Comparison of ENCODE assay signal across 10 cellular contexts in genomic region chr18:61901334-61901986, GRCh38. TPM values are rescaled to one million over a fixed set of nuclear protein-coding genes. Genes with fewer than 3 reads are reported as not detected.
DNase-seq lines count a peak whose midpoint lies in the region; ATAC-seq, FAIRE-seq and TF ChIP-seq lines count a peak whose summit lies in the region.
"Had no signal": no experiment of that assay in that cellular context is flagged by ENCODE, and none has a peak within 500 bp of the region (broad histone marks: within the 10 kb centered on the region; RNA-seq: fewer than 3 reads in every experiment).

No MANE protein-coding gene starts in this region.

- no peak overlapping the region for H3K27ac Mint-ChIP-seq in activated naive CD4-positive, alpha-beta T cell treated with anti-CD3 and anti-CD28 coated beads, Interleukin-2, amount 50 U/mL, for 72 hours

- TF ChIP-seq CTCF in heart right ventricle (IDR thresholded peaks at IDR 0.05), result peak; percentile 79 to 96 (median 92)
- peak; percentile 37 to 88 (median 82) for TF ChIP-seq CTCF in sigmoid colon (IDR thresholded peaks at IDR 0.05)

- 26 to 35% methylated on average over 5 of the region's 5 CpGs for WGBS in heart right ventricle, 2 donors
- WGBS in sigmoid colon, 2 donors, result 23 to 28% methylated on average over 5 of the region's 5 CpGs

- DNase-seq in NCI-H2081 (lab: John Stamatoyannopoulos, UW) (peak; percentile 24 to 29), NCI-H2081 treated with DMSO at 0.1 percent for 48 hours (lab: John Stamatoyannopoulos, UW) (no peak), HuH-7.5 (ENCODE audit: low spot score) (peak; percentile 37), RCC 7860 (ENCODE audit: low spot score) (peak; percentile 45), heart right ventricle (no peak), sigmoid colon (no peak)
- peak in 1 of 2 donors; percentile 23 for DNase-seq in activated naive CD4-positive, alpha-beta T cell treated with anti-CD3 and anti-CD28 coated beads, Interleukin-2, amount 50 U/mL, for 72 hours (ENCODE audit: low spot score in 2 of 2)

- ATAC-seq in GM21825 (IDR thresholded peaks at IDR 0.05; ENCODE audit: unreplicated experiment), result peak; percentile 96
- peak; percentile 82 to 84 for ATAC-seq in activated naive CD4-positive, alpha-beta T cell treated with anti-CD3 and anti-CD28 coated beads, Interleukin-2, amount 50 U/mL, for 72 hours
- peak; percentile 50 to 79 (median 71) for ATAC-seq in heart right ventricle

- H3K9me3 ChIP-seq in heart right ventricle, result no peaks in the 10 kb centered on the region
- no peaks in the 10 kb centered on the region for H3K9me3 ChIP-seq in sigmoid colon
- H3K9me3 ChIP-seq: BLaER1 treated with 17β-estradiol and CSF1 and Interleukin-3, amounts not matched to agents 10 nM and 100 nM had no signal

- FAIRE-seq in RCC 7860 (lab: Jason Lieb, UNC), result no peak
- FAIRE-seq: colon had no signal

- intact Hi-C loops in heart right ventricle (cut with DNase I), result loop anchor here in 7 of 10 donors (2.0 to 10.0 kb wide), 12 partner anchors 123 to 579 kb away; no protein-coding TSS in a partner anchor
- intact Hi-C loops in sigmoid colon (cut with DNase I), result no loop called here

- H3K4me1 ChIP-seq in heart right ventricle (peaks cover 0 to 6% (median under 1%) of the 10 kb centered on the region in 9 donors), sigmoid colon (peaks cover 0 to 9% (median 8%) of the 10 kb centered on the region in 4 donors)
- H3K4me1 ChIP-seq: BLaER1 treated with 17β-estradiol and CSF1 and Interleukin-3, amounts not matched to agents 10 nM and 100 nM had no signal

- TF ChIP-seq EP300 in sigmoid colon (IDR thresholded peaks at IDR 0.05), result no peak

- H3K36me3 ChIP-seq in heart right ventricle, result no peaks in the 10 kb centered on the region
- no peaks in the 10 kb centered on the region for H3K36me3 ChIP-seq in sigmoid colon
- H3K36me3 ChIP-seq: BLaER1 treated with 17β-estradiol and CSF1 and Interleukin-3, amounts not matched to agents 10 nM and 100 nM had no signal

- H3K9me3 Mint-ChIP-seq in activated naive CD4-positive, alpha-beta T cell treated with anti-CD3 and anti-CD28 coated beads, Interleukin-2, amount 50 U/mL, for 72 hours, result no peaks in the 10 kb centered on the region

- no peaks in the 10 kb centered on the region for H3K36me3 Mint-ChIP-seq in activated naive CD4-positive, alpha-beta T cell treated with anti-CD3 and anti-CD28 coated beads, Interleukin-2, amount 50 U/mL, for 72 hours

- no peak overlapping the region for H3K27ac ChIP-seq in heart right ventricle
- no peak overlapping the region for H3K27ac ChIP-seq in sigmoid colon
- H3K27ac ChIP-seq: BLaER1 treated with 17β-estradiol and CSF1 and Interleukin-3, amounts not matched to agents 10 nM and 100 nM had no signal

- H3K27me3 ChIP-seq in heart right ventricle (peaks cover 0 to 15% (median 0%) of the 10 kb centered on the region in 7 donors), sigmoid colon (no peaks in the 10 kb centered on the region)

- no peak for TF ChIP-seq POLR2A in sigmoid colon (IDR thresholded peaks at IDR 0.05)

- H3K4me3 ChIP-seq in heart right ventricle (no peak overlapping the region), sigmoid colon (no peak overlapping the region)
- H3K4me3 ChIP-seq: BLaER1 treated with 17β-estradiol and CSF1 and Interleukin-3, amounts not matched to agents 10 nM and 100 nM had no signal

RNA-seq across cellular contexts. Expression of gene RNF152, which starts 8.7 kb away (rescaled TPM):
- under 1 TPM; 0.10 to 0.59 TPM for total RNA-seq in activated naive CD4-positive, alpha-beta T cell treated with anti-CD3 and anti-CD28 coated beads, Interleukin-2, amount 50 U/mL, for 72 hours
- total RNA-seq in heart right ventricle (10 to 100 TPM in 8 of 10 donors, 1 to 10 TPM in 2; 8.6 to 19.1 (median 11.3) TPM), sigmoid colon (10 to 100 TPM in 3 of 4 donors, 1 to 10 TPM in 1; 7.1 to 24.6 (median 11.9) TPM)
- polyA plus RNA-seq in heart right ventricle (1 to 10 TPM; 1.7 to 2.7 TPM), sigmoid colon (10 to 100 TPM in 2 of 3 donors, 1 to 10 TPM in 1; 9.6 to 27.3 (median 11.3) TPM)

Comparison
In these comparisons a context has a peak if more than half of its experiments do, and no peak if none do; other contexts are left out.
1. DNase-seq: peak in NCI-H2081 (2 of 2), HuH-7.5 (single experiment) and RCC 7860 (single experiment); none in NCI-H2081 treated with DMSO at 0.1 percent for 48 hours (single experiment), heart right ventricle (0 of 2) and sigmoid colon (single experiment).
2. RNA of gene RNF152, which starts 8.7 kb away (total RNA-seq): 7.1 to 24.6 TPM in sigmoid colon and 8.6 to 19.1 TPM in heart right ventricle; 0.10 to 0.59 TPM in activated naive CD4-positive, alpha-beta T cell treated with anti-CD3 and anti-CD28 coated beads, Interleukin-2, amount 50 U/mL, for 72 hours; every median in the first group is over 4 times any median in the second.
3. Peak in every context shown above with its lines, with median percentiles within 50 percentile points of each other: ATAC-seq.